In genomic region chr1:27568247-27569087, GRCh38 we compare ENCODE assay signal across 8 cellular contexts. TPM values are rescaled to one million over a fixed set of nuclear protein-coding genes. Genes with fewer than 3 reads are reported as not detected.
DNase-seq lines count a peak whose midpoint lies in the region; ATAC-seq and TF ChIP-seq lines count a peak whose summit lies in the region.

No MANE protein-coding gene starts in this region.

- H3K27ac ChIP-seq in DND-41 (ENCODE audit: low read length): no peak overlapping the region

- H4K20me1 ChIP-seq in DND-41 (ENCODE audit: insufficient read depth, low read length): peaks cover 88% of the 10 kb centered on the region

- DNase-seq in DND-41: peak; percentile 68
- peak; percentile 99 for DNase-seq in KBM-7
- DNase-seq in activated naive CD8-positive, alpha-beta T cell treated with anti-CD3 and anti-CD28 coated beads for 36 hours: peak; percentile 95
- DNase-seq in Right ventricle myocardium superior: peak; percentile 97
- DNase-seq in progenitor cell of endocrine pancreas (ENCODE audit: low spot score, unreplicated experiment): peak; percentile 92
- DNase-seq in ureter (ENCODE audit: low spot score): peak; percentile 97

- H3K9ac ChIP-seq in DND-41 (ENCODE audit: low read depth, low read length): no peak overlapping the region

- H3K9me3 Mint-ChIP-seq in activated naive CD8-positive, alpha-beta T cell treated with anti-CD3 and anti-CD28 coated beads for 36 hours: no peaks in the 10 kb centered on the region
- H3K9me3 Mint-ChIP-seq in progenitor cell of endocrine pancreas (ENCODE audit: low read depth): no peaks in the 10 kb centered on the region

- H3K9me3 ChIP-seq in DND-41 (ENCODE audit: insufficient read depth, low read length, severe bottlenecking): no peaks in the 10 kb centered on the region

- no peak overlapping the region for H3K4me3 ChIP-seq in DND-41 (ENCODE audit: low read depth in 1 of 2, low read length in 2 of 2)

- H3K27me3 ChIP-seq in DND-41 (ENCODE audit: insufficient read depth, low read length, poor library complexity): no peaks in the 10 kb centered on the region

- H3K36me3 Mint-ChIP-seq in activated naive CD8-positive, alpha-beta T cell treated with anti-CD3 and anti-CD28 coated beads for 36 hours: no peaks in the 10 kb centered on the region
- no peaks in the 10 kb centered on the region for H3K36me3 Mint-ChIP-seq in progenitor cell of endocrine pancreas (ENCODE audit: insufficient read depth)

- in situ Hi-C loops in KBM-7 (cut with MboI; ENCODE audit: low pct_unique_long_range_greater_than_20kb, low sequenced_read_pairs): no loop called here

- TF ChIP-seq CTCF in DND-41 (IDR thresholded peaks at IDR 0.05; ENCODE audit: borderline replicate concordance, extremely low read depth, low read length, poor library complexity, severe bottlenecking) (no peak), progenitor cell of endocrine pancreas (IDR thresholded peaks at IDR 0.05; ENCODE audit: unreplicated experiment) (peak; percentile 91)

- intact Hi-C loops in Right ventricle myocardium superior (cut with DNase I): no loop called here

- no peak overlapping the region for H3K4me2 ChIP-seq in DND-41 (ENCODE audit: insufficient read depth, low read length)

- peaks cover 98% of the 10 kb centered on the region for H3K79me2 ChIP-seq in DND-41 (ENCODE audit: insufficient read depth, low read length)

- H3K27me3 Mint-ChIP-seq in activated naive CD8-positive, alpha-beta T cell treated with anti-CD3 and anti-CD28 coated beads for 36 hours: no peaks in the 10 kb centered on the region
- no peaks in the 10 kb centered on the region for H3K27me3 Mint-ChIP-seq in progenitor cell of endocrine pancreas

- H3K4me1 ChIP-seq in DND-41 (ENCODE audit: insufficient read depth, low read length): peaks cover 3% of the 10 kb centered on the region; the same call in 1 of the 2 replicates

- no peak overlapping the region for H3K27ac Mint-ChIP-seq in activated naive CD8-positive, alpha-beta T cell treated with anti-CD3 and anti-CD28 coated beads for 36 hours
- peak overlapping the region; percentile 97 for H3K27ac Mint-ChIP-seq in progenitor cell of endocrine pancreas

- no peak overlapping the region for H2AFZ ChIP-seq in DND-41 (ENCODE audit: low read depth, low read length)

- H3K36me3 ChIP-seq in DND-41 (ENCODE audit: insufficient read depth, low read length): peaks cover 15% of the 10 kb centered on the region

- H3K4me1 Mint-ChIP-seq in activated naive CD8-positive, alpha-beta T cell treated with anti-CD3 and anti-CD28 coated beads for 36 hours: peaks cover 21% of the 10 kb centered on the region
- peaks cover 76% of the 10 kb centered on the region for H3K4me1 Mint-ChIP-seq in progenitor cell of endocrine pancreas (ENCODE audit: low read depth)

- peak overlapping the region; percentile 57 for H3K4me3 Mint-ChIP-seq in activated naive CD8-positive, alpha-beta T cell treated with anti-CD3 and anti-CD28 coated beads for 36 hours
- H3K4me3 Mint-ChIP-seq in progenitor cell of endocrine pancreas (ENCODE audit: low read depth): peak overlapping the region; percentile 55

- ATAC-seq in DND-41 (ENCODE audit: insufficient read depth, low read depth) (peak; percentile 66), GM21723 (IDR thresholded peaks at IDR 0.05; ENCODE audit: unreplicated experiment) (peak; percentile 85), SK-N-SH treated with all-trans-retinoic acid at 6 μM for 48 hours (peak; percentile 88), Right ventricle myocardium superior (ENCODE audit: poor library complexity) (peak; percentile 82)

TF ChIP-seq in SK-N-SH treated with all-trans-retinoic acid at 6 μM for 48 hours, 23 proteins besides CTCF, POLR2A, EP300 and RAD21:
- no peak for TF ChIP-seq ZNF70 (CRISPR knock-in tag; IDR thresholded peaks at IDR 0.05)

RNA-seq across cellular contexts. Expression of gene AHDC1, which starts 35.5 kb away (rescaled TPM):
- 10 to 100 TPM; 10.0 to 12.0 TPM for total RNA-seq in activated naive CD8-positive, alpha-beta T cell treated with anti-CD3 and anti-CD28 coated beads for 36 hours
- total RNA-seq in Right ventricle myocardium superior (47.4 TPM), progenitor cell of endocrine pancreas (53.3 and 56.3 TPM in 2 replicates), ureter (27.3 TPM)
